8 cellular contexts compared by ENCODE assay signal in genomic region chr11:44095506-44096359, GRCh38. TPM values are rescaled to one million over a fixed set of nuclear protein-coding genes. Genes with fewer than 3 reads are reported as not detected.
DNase-seq lines count a peak whose midpoint lies in the region; ATAC-seq and TF ChIP-seq lines count a peak whose summit lies in the region.

Gene EXT2, plus strand, starts transcription at chr11:44095678. Its CDS starts 12,035 bp downstream, at chr11:44107713.

- no peaks in the 10 kb centered on the region for H3K36me3 Mint-ChIP-seq in GM23338 (ENCODE audit: low read depth)
- peaks cover 6% of the 10 kb centered on the region for H3K36me3 Mint-ChIP-seq in activated T-helper 2 cell treated with anti-CD3 and anti-CD28 coated beads, Interferon-gamma antibody, Interleukin-2, Interleukin-4, amounts not matched to agents 10 μg/mL and 5 μg/mL and 100 μg/mL, durations not matched to agents 14 hours and 24 hours and 36 hours (ENCODE audit: low read depth)
- peaks cover 20% of the 10 kb centered on the region for H3K36me3 Mint-ChIP-seq in nephron progenitor cell (ENCODE audit: low read depth)
- H3K36me3 Mint-ChIP-seq in stimulated activated naive CD8-positive, alpha-beta T cell treated with anti-CD3 and anti-CD28 coated beads, Interleukin-15, Interleukin-2, amounts not matched to agents 100 ng/mL and 50 ng/mL, for 24 hours (ENCODE audit: low read depth): peaks cover 11% of the 10 kb centered on the region

- H3K27me3 ChIP-seq in GM23338 (ENCODE audit: insufficient read depth): no peaks in the 10 kb centered on the region

- H2AFZ ChIP-seq in GM23338: peak within 1 kb of the TSS; percentile 90

- H3K27me3 Mint-ChIP-seq in GM23338 (ENCODE audit: insufficient read depth, low read depth, poor library complexity) (peaks cover 9% of the 10 kb centered on the region), nephron progenitor cell (ENCODE audit: low read depth, poor library complexity) (peaks cover 40% of the 10 kb centered on the region)
- H3K27me3 Mint-ChIP-seq in activated T-helper 2 cell treated with anti-CD3 and anti-CD28 coated beads, Interferon-gamma antibody, Interleukin-2, Interleukin-4, amounts not matched to agents 10 μg/mL and 5 μg/mL and 100 μg/mL, durations not matched to agents 14 hours and 24 hours and 36 hours (ENCODE audit: low read depth): peaks cover 2% of the 10 kb centered on the region
- H3K27me3 Mint-ChIP-seq in stimulated activated naive CD8-positive, alpha-beta T cell treated with anti-CD3 and anti-CD28 coated beads, Interleukin-15, Interleukin-2, amounts not matched to agents 100 ng/mL and 50 ng/mL, for 24 hours: no peaks in the 10 kb centered on the region

- ATAC-seq in GM23338: peak; percentile 90

- H3K9me2 ChIP-seq in GM23338 (ENCODE audit: insufficient read depth): no peaks in the 10 kb centered on the region; the same call in 1 of the 2 replicates

- intact Hi-C loops in activated T-helper 2 cell treated with anti-CD3 and anti-CD28 coated beads, Interferon-gamma antibody, Interleukin-2, Interleukin-4, amounts not matched to agents 10 μg/mL and 5 μg/mL and 100 μg/mL, durations not matched to agents 14 hours and 24 hours and 36 hours (cut with micrococcal nuclease): loop anchor here (2.0 to 10.0 kb wide), 2 partner anchors 29 to 209 kb away; partner anchors contain the start of gene ACCS

- H3F3A ChIP-seq in GM23338 (replicated peaks; ENCODE audit: low read depth): no peaks in the 10 kb centered on the region

- H3K27ac ChIP-seq in GM23338 (ENCODE audit: low read depth): no peak within 1 kb of the TSS

- peak within 1 kb of the TSS; percentile 89 for H3K4me3 ChIP-seq in GM23338
- H3K4me3 ChIP-seq in fibroblast of pulmonary artery (replicated peaks; ENCODE audit: low read depth, low read length): peak within 1 kb of the TSS; percentile 75

- H3K4me3 Mint-ChIP-seq in GM23338 (peak within 1 kb of the TSS; percentile 83), nephron progenitor cell (peak within 1 kb of the TSS; percentile 86)
- H3K4me3 Mint-ChIP-seq in activated T-helper 2 cell treated with anti-CD3 and anti-CD28 coated beads, Interferon-gamma antibody, Interleukin-2, Interleukin-4, amounts not matched to agents 10 μg/mL and 5 μg/mL and 100 μg/mL, durations not matched to agents 14 hours and 24 hours and 36 hours (ENCODE audit: low read depth): peak within 1 kb of the TSS; percentile 83
- H3K4me3 Mint-ChIP-seq in stimulated activated naive CD8-positive, alpha-beta T cell treated with anti-CD3 and anti-CD28 coated beads, Interleukin-15, Interleukin-2, amounts not matched to agents 100 ng/mL and 50 ng/mL, for 24 hours: peak within 1 kb of the TSS; percentile 84

- 0 out of 2 replicates have a peak, but pooled peaks cover 7% of the 10 kb centered on the region for H3K4me1 ChIP-seq in GM23338 (ENCODE audit: insufficient read depth)

- H3K4me1 Mint-ChIP-seq in GM23338 (peaks cover 5% of the 10 kb centered on the region; the same call in 2 of the 3 replicates), nephron progenitor cell (peaks cover 24% of the 10 kb centered on the region)
- peaks cover 22% of the 10 kb centered on the region for H3K4me1 Mint-ChIP-seq in activated T-helper 2 cell treated with anti-CD3 and anti-CD28 coated beads, Interferon-gamma antibody, Interleukin-2, Interleukin-4, amounts not matched to agents 10 μg/mL and 5 μg/mL and 100 μg/mL, durations not matched to agents 14 hours and 24 hours and 36 hours (ENCODE audit: low read depth)
- H3K4me1 Mint-ChIP-seq in stimulated activated naive CD8-positive, alpha-beta T cell treated with anti-CD3 and anti-CD28 coated beads, Interleukin-15, Interleukin-2, amounts not matched to agents 100 ng/mL and 50 ng/mL, for 24 hours (ENCODE audit: low read depth): peaks cover 27% of the 10 kb centered on the region

- peak; percentile 61 to 77 for TF ChIP-seq CTCF in GM23338 (conservative IDR thresholded peaks at IDR 0.05; ENCODE audit: low read depth in 2 of 2)
- TF ChIP-seq CTCF in fibroblast of pulmonary artery (IDR thresholded peaks at IDR 0.05; ENCODE audit: low read length, missing control alignments): peak; percentile 79
- peak; percentile 87 for TF ChIP-seq CTCF in nephron progenitor cell (IDR thresholded peaks at IDR 0.05)

- H3K36me3 ChIP-seq in GM23338 (ENCODE audit: insufficient read depth): no peaks in the 10 kb centered on the region

- H3K27ac Mint-ChIP-seq in GM23338 (no peak within 1 kb of the TSS), nephron progenitor cell (no peak within 1 kb of the TSS)
- peak within 1 kb of the TSS; percentile 34 for H3K27ac Mint-ChIP-seq in activated T-helper 2 cell treated with anti-CD3 and anti-CD28 coated beads, Interferon-gamma antibody, Interleukin-2, Interleukin-4, amounts not matched to agents 10 μg/mL and 5 μg/mL and 100 μg/mL, durations not matched to agents 14 hours and 24 hours and 36 hours
- H3K27ac Mint-ChIP-seq in stimulated activated naive CD8-positive, alpha-beta T cell treated with anti-CD3 and anti-CD28 coated beads, Interleukin-15, Interleukin-2, amounts not matched to agents 100 ng/mL and 50 ng/mL, for 24 hours: peak within 1 kb of the TSS; percentile 21

- H3K79me2 ChIP-seq in GM23338 (replicated peaks; ENCODE audit: insufficient read depth): peaks cover 36% of the 10 kb centered on the region

- peaks cover 6% of the 10 kb centered on the region for H4K20me1 ChIP-seq in GM23338 (replicated peaks; ENCODE audit: insufficient read depth)

- DNase-seq in ELF-1 (ENCODE audit: low read depth, low spot score): peak; percentile 87
- peak; percentile 91 for DNase-seq in GM23338 (ENCODE audit: low spot score)
- DNase-seq in LHCN-M2 (ENCODE audit: low read depth): peak; percentile 69
- DNase-seq in RPMI8226: peak; percentile 80
- peak; percentile 82 for DNase-seq in activated T-helper 2 cell treated with anti-CD3 and anti-CD28 coated beads, Interferon-gamma antibody, Interleukin-2, Interleukin-4, amounts not matched to agents 10 μg/mL and 5 μg/mL and 100 μg/mL, durations not matched to agents 14 hours and 24 hours and 36 hours (ENCODE audit: low spot score)
- DNase-seq in fibroblast of pulmonary artery (ENCODE audit: low read depth): peak; percentile 85
- peak; percentile 94 for DNase-seq in nephron progenitor cell

- no peaks in the 10 kb centered on the region for H3K9me3 Mint-ChIP-seq in GM23338
- H3K9me3 Mint-ChIP-seq in activated T-helper 2 cell treated with anti-CD3 and anti-CD28 coated beads, Interferon-gamma antibody, Interleukin-2, Interleukin-4, amounts not matched to agents 10 μg/mL and 5 μg/mL and 100 μg/mL, durations not matched to agents 14 hours and 24 hours and 36 hours: no peaks in the 10 kb centered on the region
- peaks cover 4% of the 10 kb centered on the region for H3K9me3 Mint-ChIP-seq in nephron progenitor cell
- H3K9me3 Mint-ChIP-seq in stimulated activated naive CD8-positive, alpha-beta T cell treated with anti-CD3 and anti-CD28 coated beads, Interleukin-15, Interleukin-2, amounts not matched to agents 100 ng/mL and 50 ng/mL, for 24 hours: no peaks in the 10 kb centered on the region

- peak within 1 kb of the TSS; percentile 93 for H3K4me2 ChIP-seq in GM23338

TF ChIP-seq in GM23338, 12 proteins besides CTCF, POLR2A, EP300 and RAD21 (continues in another document):
- TF ChIP-seq ZNF114 (CRISPR knock-in tag; IDR thresholded peaks at IDR 0.05) (no peak), ETS1 (IDR thresholded peaks at IDR 0.05) (no peak), POLR2AphosphoS5 (IDR thresholded peaks at IDR 0.05; ENCODE audit: low read depth) (peak; percentile 72), JUNB (IDR thresholded peaks at IDR 0.05; ENCODE audit: unreplicated experiment) (no peak), STAT1 (IDR thresholded peaks at IDR 0.05; ENCODE audit: unreplicated experiment) (no peak)

RNA-seq across cellular contexts. Expression of gene EXT2, which starts in this region (rescaled TPM):
- total RNA-seq in GM23338 (2014; rRNA removed; shearing (Covaris generic)): 43.7 and 48.6 TPM in 2 replicates
- 11.7 and 15.9 TPM in 2 replicates for polyA plus RNA-seq in GM23338 (2016; fragmentation: Nextera tagmentation; extraction: Ambion mirVana)
- total RNA-seq in LHCN-M2 (2014; rRNA removed): 71.4 and 82.3 TPM in 2 replicates
- 39.6 TPM for polyA plus RNA-seq in LHCN-M2 (2012)
- total RNA-seq in activated T-helper 2 cell treated with anti-CD3 and anti-CD28 coated beads, Interferon-gamma antibody, Interleukin-2, Interleukin-4, amounts not matched to agents 10 μg/mL and 5 μg/mL and 100 μg/mL, durations not matched to agents 14 hours and 24 hours and 36 hours: 35.1 and 35.6 TPM in 2 replicates

Comparison
In these comparisons a context has a peak if more than half of its experiments do, and no peak if none do; other contexts are left out.
1. H3K27ac Mint-ChIP-seq: peak in activated T-helper 2 cell treated with anti-CD3 and anti-CD28 coated beads, Interferon-gamma antibody, Interleukin-2, Interleukin-4, amounts not matched to agents 10 μg/mL and 5 μg/mL and 100 μg/mL, durations not matched to agents 14 hours and 24 hours and 36 hours (single experiment) and stimulated activated naive CD8-positive, alpha-beta T cell treated with anti-CD3 and anti-CD28 coated beads, Interleukin-15, Interleukin-2, amounts not matched to agents 100 ng/mL and 50 ng/mL, for 24 hours (single experiment); none in GM23338 (single experiment) and nephron progenitor cell (single experiment).
2. Peak in every context shown above with its lines, with median percentiles within 50 percentile points of each other: DNase-seq, H3K4me3 Mint-ChIP-seq and CTCF ChIP-seq.